ENCODE assay signal across 1 cellular context in genomic region chr12:49929581-49929980, GRCh38.
TF ChIP-seq lines count a peak whose summit lies in the region.

No MANE protein-coding gene starts in this region.

TF ChIP-seq in IMR-90, 13 proteins besides CTCF, POLR2A, EP300 and RAD21:
- TF ChIP-seq USF2 (IDR thresholded peaks at IDR 0.05; ENCODE audit: low read depth, low read length) (no peak), RFX5 (IDR thresholded peaks at IDR 0.05; ENCODE audit: low read depth, low read length) (no peak), SMC3 (IDR thresholded peaks at IDR 0.05; ENCODE audit: low read depth, low read length) (no peak), ELK1 (IDR thresholded peaks at IDR 0.05; ENCODE audit: borderline replicate concordance, low read depth, low read length) (no peak), CHD1 (IDR thresholded peaks at IDR 0.05; ENCODE audit: low read depth, low read length) (no peak), FOS (IDR thresholded peaks at IDR 0.05; ENCODE audit: low read depth, low read length) (no peak), MXI1 (IDR thresholded peaks at IDR 0.05; ENCODE audit: borderline replicate concordance, low read depth, low read length) (no peak), NFE2L2 (IDR thresholded peaks at IDR 0.05; ENCODE audit: low read depth, low read length) (no peak)
